ENCODE assay signal across 2 cellular contexts in genomic region chr12:124739953-124740561, GRCh38.
TF ChIP-seq lines count a peak whose summit lies in the region.

No MANE protein-coding gene starts in this region.

TF ChIP-seq in H1, 55 proteins besides CTCF, POLR2A, EP300 and RAD21 (continued from another document):
- TF ChIP-seq YY1 (IDR thresholded peaks at IDR 0.05; ENCODE audit: low read depth, low read length) (no peak), SAP30 (IDR thresholded peaks at IDR 0.05; ENCODE audit: insufficient read depth, insufficient replicate concordance, low read length) (no peak), EGR1 (IDR thresholded peaks at IDR 0.05; ENCODE audit: borderline replicate concordance, low read depth, low read length) (no peak), TAF1 (IDR thresholded peaks at IDR 0.05; ENCODE audit: low read depth, low read length) (no peak), TBP (IDR thresholded peaks at IDR 0.05; ENCODE audit: low read depth, low read length) (no peak), SIRT6 (IDR thresholded peaks at IDR 0.05; ENCODE audit: low read length) (no peak), JUN (IDR thresholded peaks at IDR 0.05; ENCODE audit: low read depth, low read length) (no peak), ATF3 (IDR thresholded peaks at IDR 0.05; ENCODE audit: insufficient read depth, low read depth, low read length) (no peak), CBX8 (IDR thresholded peaks at IDR 0.05; ENCODE audit: borderline replicate concordance, low read depth, low read length) (no peak), ZNF274 (IDR thresholded peaks at IDR 0.05; ENCODE audit: borderline replicate concordance, extremely low read depth, low read length) (no peak), SP1 (IDR thresholded peaks at IDR 0.05; ENCODE audit: low read depth, low read length) (no peak)

TF ChIP-seq in WTC11, 78 proteins besides CTCF, POLR2A, EP300 and RAD21:
- TF ChIP-seq GTF2I (CRISPR knock-in tag; conservative IDR thresholded peaks at IDR 0.05) (no peak), E2F1 (CRISPR knock-in tag; IDR thresholded peaks at IDR 0.05) (no peak), GRHL2 (CRISPR knock-in tag; IDR thresholded peaks at IDR 0.05; ENCODE audit: insufficient replicate concordance, severe bottlenecking) (no peak), MLX (CRISPR knock-in tag; IDR thresholded peaks at IDR 0.05) (no peak), PRRX2 (CRISPR knock-in tag; IDR thresholded peaks at IDR 0.05) (no peak), ZNF671 (CRISPR knock-in tag; IDR thresholded peaks at IDR 0.05) (no peak), IRF2 (CRISPR knock-in tag; IDR thresholded peaks at IDR 0.05; ENCODE audit: borderline replicate concordance, low read depth) (no peak), ZNF423 (CRISPR knock-in tag; IDR thresholded peaks at IDR 0.05) (no peak)
- TF ChIP-seq, protein P1, sequence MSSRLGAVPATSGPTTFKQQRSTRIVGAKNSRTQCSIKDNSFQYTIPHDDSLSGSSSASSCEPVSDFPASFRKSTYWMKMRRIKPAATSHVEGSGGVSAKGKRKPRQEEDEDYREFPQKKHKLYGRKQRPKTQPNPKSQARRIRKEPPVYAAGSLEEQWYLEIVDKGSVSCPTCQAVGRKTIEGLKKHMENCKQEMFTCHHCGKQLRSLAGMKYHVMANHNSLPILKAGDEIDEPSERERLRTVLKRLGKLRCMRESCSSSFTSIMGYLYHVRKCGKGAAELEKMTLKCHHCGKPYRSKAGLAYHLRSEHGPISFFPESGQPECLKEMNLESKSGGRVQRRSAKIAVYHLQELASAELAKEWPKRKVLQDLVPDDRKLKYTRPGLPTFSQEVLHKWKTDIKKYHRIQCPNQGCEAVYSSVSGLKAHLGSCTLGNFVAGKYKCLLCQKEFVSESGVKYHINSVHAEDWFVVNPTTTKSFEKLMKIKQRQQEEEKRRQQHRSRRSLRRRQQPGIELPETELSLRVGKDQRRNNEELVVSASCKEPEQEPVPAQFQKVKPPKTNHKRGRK (CRISPR knock-in tag; IDR thresholded peaks at IDR 0.05; ENCODE audit: borderline replicate concordance) = no peak
- TF ChIP-seq, protein P2, sequence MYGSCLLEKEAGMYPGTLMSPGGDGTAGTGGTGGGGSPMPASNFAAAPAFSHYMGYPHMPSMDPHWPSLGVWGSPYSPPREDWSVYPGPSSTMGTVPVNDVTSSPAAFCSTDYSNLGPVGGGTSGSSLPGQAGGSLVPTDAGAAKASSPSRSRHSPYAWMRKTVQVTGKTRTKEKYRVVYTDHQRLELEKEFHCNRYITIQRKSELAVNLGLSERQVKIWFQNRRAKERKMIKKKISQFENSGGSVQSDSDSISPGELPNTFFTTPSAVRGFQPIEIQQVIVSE (CRISPR knock-in tag; IDR thresholded peaks at IDR 0.05; ENCODE audit: borderline replicate concordance) = no peak
TF ChIP-seq in WTC11: peak in this region for 0.
